In genomic region chr1:43552813-43553212, GRCh38 we compare ENCODE assay signal across 12 cellular contexts. TPM values are rescaled to one million over a fixed set of nuclear protein-coding genes. Genes with fewer than 3 reads are reported as not detected.
DNase-seq lines count a peak whose midpoint lies in the region; ATAC-seq and TF ChIP-seq lines count a peak whose summit lies in the region.
"Had no signal": no experiment of that assay in that cellular context is flagged by ENCODE, and none has a peak within 500 bp of the region (broad histone marks: within the 10 kb centered on the region; RNA-seq: fewer than 3 reads in every experiment).

No MANE protein-coding gene starts in this region.

- TF ChIP-seq CTCF in right atrium auricular region (IDR thresholded peaks at IDR 0.05) (no peak), GM10266 (IDR thresholded peaks at IDR 0.05; ENCODE audit: control insufficient read depth, insufficient read depth, low read depth, missing control alignments) (no peak)

- no peaks in the 10 kb centered on the region for H3K36me3 Mint-ChIP-seq in stimulated activated naive B cell treated with anti-CD40 and anti-IgM and Interleukin-4, amounts not matched to agents 10 μg/mL and 1 μg/mL and 100 μg/mL, for 72 hours

- peak; percentile 89 for ATAC-seq in Right ventricle myocardium inferior
- ATAC-seq in aorta (ENCODE audit: low FRiP score) = peak; percentile 36
- no peak for ATAC-seq in HG03045 (IDR thresholded peaks at IDR 0.05; ENCODE audit: unreplicated experiment)
- ATAC-seq in stimulated activated naive B cell treated with anti-CD40 and anti-IgM and Interleukin-4, amounts not matched to agents 10 μg/mL and 1 μg/mL and 100 μg/mL, for 72 hours (replicated peaks) = no peak

- H3K4me1 Mint-ChIP-seq in stimulated activated naive B cell treated with anti-CD40 and anti-IgM and Interleukin-4, amounts not matched to agents 10 μg/mL and 1 μg/mL and 100 μg/mL, for 72 hours = peaks cover 0 to 6% of the 10 kb centered on the region in 2 donors

- H3K4me3 Mint-ChIP-seq in stimulated activated naive B cell treated with anti-CD40 and anti-IgM and Interleukin-4, amounts not matched to agents 10 μg/mL and 1 μg/mL and 100 μg/mL, for 72 hours = no peak overlapping the region

- H3K9me3 ChIP-seq in right atrium auricular region = no peaks in the 10 kb centered on the region
- no peaks in the 10 kb centered on the region for H3K9me3 ChIP-seq in mucosa of stomach (ENCODE audit: control insufficient read depth, low read length)
- H3K9me3 ChIP-seq in aorta (ENCODE audit: control insufficient read depth, low read length) = no peaks in the 10 kb centered on the region

- WGBS in aorta, 2 donors = 17 to 25% methylated on average over 6 of the region's 6 CpGs

- DNase-seq in Right ventricle myocardium inferior (ENCODE audit: missing footprints) (no peak), right atrium auricular region (ENCODE audit: low spot score) (no peak), fibroblast of peridontal ligament (ENCODE audit: extremely low read depth) (peak; percentile 63), aorta (no peak), GM10266 (ENCODE audit: extremely low spot score) (no peak)
- no peak for DNase-seq in stimulated activated naive B cell treated with anti-CD40 and anti-IgM and Interleukin-4, amounts not matched to agents 10 μg/mL and 1 μg/mL and 100 μg/mL, for 72 hours
- DNase-seq: activated T-cell treated with anti-CD3 and anti-CD28 coated beads, Interleukin-2, amount 50 U/mL, for 48 hours; effector memory CD4-positive, alpha-beta T cell; KG1; stimulated activated CD4-positive, alpha-beta T cell treated with anti-CD3 and anti-CD28 coated beads, Interleukin-4, amount 100 ng/mL, for 4 hours had no signal

- H3K4me1 ChIP-seq in right atrium auricular region = peaks cover 0 to 25% of the 10 kb centered on the region in 2 donors
- H3K4me1 ChIP-seq in mucosa of stomach (ENCODE audit: control insufficient read depth, insufficient read depth, low read length) = peaks cover 77% of the 10 kb centered on the region
- no peaks in the 10 kb centered on the region for H3K4me1 ChIP-seq in aorta (ENCODE audit: control insufficient read depth in 1 of 2, insufficient read depth in 2 of 2, low read length in 2 of 2)

- H3K36me3 ChIP-seq in right atrium auricular region = no peaks in the 10 kb centered on the region
- H3K36me3 ChIP-seq in mucosa of stomach (ENCODE audit: control insufficient read depth, insufficient read depth, low read length) = no peaks in the 10 kb centered on the region
- H3K36me3 ChIP-seq in aorta (ENCODE audit: control insufficient read depth in 1 of 2, insufficient read depth in 2 of 2, low read length in 1 of 2) = no peaks in the 10 kb centered on the region

- H3K27ac ChIP-seq in right atrium auricular region = no peak overlapping the region
- H3K27ac ChIP-seq in aorta (ENCODE audit: low read depth in 1 of 2, low read length in 2 of 2) = no peak overlapping the region

- H3K9me3 Mint-ChIP-seq in stimulated activated naive B cell treated with anti-CD40 and anti-IgM and Interleukin-4, amounts not matched to agents 10 μg/mL and 1 μg/mL and 100 μg/mL, for 72 hours = no peaks in the 10 kb centered on the region

- H3K27me3 Mint-ChIP-seq in stimulated activated naive B cell treated with anti-CD40 and anti-IgM and Interleukin-4, amounts not matched to agents 10 μg/mL and 1 μg/mL and 100 μg/mL, for 72 hours = peaks cover 30 to 35% of the 10 kb centered on the region in 2 donors

- no peak overlapping the region for H3K4me3 ChIP-seq in right atrium auricular region
- H3K4me3 ChIP-seq in mucosa of stomach (ENCODE audit: low read length) = no peak overlapping the region
- H3K4me3 ChIP-seq in aorta (ENCODE audit: low read length in 2 of 2) = no peak overlapping the region

- H3K27me3 ChIP-seq in right atrium auricular region = no peaks in the 10 kb centered on the region
- H3K27me3 ChIP-seq in mucosa of stomach (ENCODE audit: control insufficient read depth, insufficient read depth, low read length) = no peaks in the 10 kb centered on the region
- H3K27me3 ChIP-seq in aorta (ENCODE audit: control insufficient read depth in 1 of 2, insufficient read depth in 2 of 2, low read length in 1 of 2) = no peaks in the 10 kb centered on the region

- H3K9ac ChIP-seq in mucosa of stomach (ENCODE audit: low read length) = peak overlapping the region; percentile 24

- intact Hi-C loops in Right ventricle myocardium inferior (cut with DNase I) (loop anchor here (2.0 kb wide), 1 partner anchor 100 kb away; no protein-coding TSS in a partner anchor), aorta (cut with DNase I) (no loop called here)

- no peak overlapping the region for H3K27ac Mint-ChIP-seq in stimulated activated naive B cell treated with anti-CD40 and anti-IgM and Interleukin-4, amounts not matched to agents 10 μg/mL and 1 μg/mL and 100 μg/mL, for 72 hours

RNA-seq across cellular contexts. Expression of gene PTPRF, which starts 22.1 kb away (rescaled TPM):
- 7.7 TPM for total RNA-seq in Right ventricle myocardium inferior
- total RNA-seq in right atrium auricular region = 10 to 100 TPM in 1 of 2 donors, 1 to 10 TPM in 1; 7.4 to 27.7 TPM
- 10 to 100 TPM; 59.6 to 86.2 TPM for total RNA-seq in aorta
- polyA plus RNA-seq in aorta = 10 to 100 TPM; 11.6 to 21.7 TPM

Comparison
In these comparisons a context has a peak if more than half of its experiments do, and no peak if none do; other contexts are left out.
1. ATAC-seq: peak in Right ventricle myocardium inferior (single experiment) and aorta (single experiment); none in HG03045 (single experiment) and stimulated activated naive B cell treated with anti-CD40 and anti-IgM and Interleukin-4, amounts not matched to agents 10 μg/mL and 1 μg/mL and 100 μg/mL, for 72 hours (0 of 2).